ENCODE assay signal across 1 cellular context in genomic region chr9:75653335-75653734, GRCh38.
TF ChIP-seq lines count a peak whose summit lies in the region.

No MANE protein-coding gene starts in this region.

TF ChIP-seq in GM23338, 12 proteins besides CTCF, POLR2A, EP300 and RAD21 (continued from another document):
- TF ChIP-seq ZNF462 (CRISPR knock-in tag; IDR thresholded peaks at IDR 0.05), result no peak
- no peak for TF ChIP-seq CREB1 (CRISPR knock-in tag; IDR thresholded peaks at IDR 0.05; ENCODE audit: low read depth)
